1 cellular context compared by ENCODE assay signal in the genomic region with DNA sequence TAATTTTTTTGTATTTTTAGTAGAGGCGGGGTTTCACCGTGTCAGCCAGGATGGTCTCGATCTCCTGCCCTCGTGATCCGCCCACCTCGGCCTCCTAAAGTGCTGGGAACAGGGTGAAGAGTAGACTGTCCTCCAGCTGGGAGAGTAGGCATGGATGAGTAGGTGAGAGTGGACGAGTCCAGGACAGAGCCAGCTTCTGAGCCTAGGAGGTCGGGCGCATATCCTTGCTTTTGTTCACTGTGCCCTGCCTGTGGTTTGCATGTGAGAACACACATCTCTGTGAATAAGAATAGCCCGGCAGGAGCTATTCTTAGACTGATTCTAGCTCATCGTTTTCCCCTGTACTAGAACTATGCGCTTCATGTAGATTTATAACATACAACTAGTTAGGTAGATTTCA.
TF ChIP-seq lines count a peak whose summit lies in the region.

No MANE protein-coding gene starts in this region.

TF ChIP-seq in GM23338, 12 proteins besides CTCF, POLR2A, EP300 and RAD21:
- TF ChIP-seq, protein P1, sequence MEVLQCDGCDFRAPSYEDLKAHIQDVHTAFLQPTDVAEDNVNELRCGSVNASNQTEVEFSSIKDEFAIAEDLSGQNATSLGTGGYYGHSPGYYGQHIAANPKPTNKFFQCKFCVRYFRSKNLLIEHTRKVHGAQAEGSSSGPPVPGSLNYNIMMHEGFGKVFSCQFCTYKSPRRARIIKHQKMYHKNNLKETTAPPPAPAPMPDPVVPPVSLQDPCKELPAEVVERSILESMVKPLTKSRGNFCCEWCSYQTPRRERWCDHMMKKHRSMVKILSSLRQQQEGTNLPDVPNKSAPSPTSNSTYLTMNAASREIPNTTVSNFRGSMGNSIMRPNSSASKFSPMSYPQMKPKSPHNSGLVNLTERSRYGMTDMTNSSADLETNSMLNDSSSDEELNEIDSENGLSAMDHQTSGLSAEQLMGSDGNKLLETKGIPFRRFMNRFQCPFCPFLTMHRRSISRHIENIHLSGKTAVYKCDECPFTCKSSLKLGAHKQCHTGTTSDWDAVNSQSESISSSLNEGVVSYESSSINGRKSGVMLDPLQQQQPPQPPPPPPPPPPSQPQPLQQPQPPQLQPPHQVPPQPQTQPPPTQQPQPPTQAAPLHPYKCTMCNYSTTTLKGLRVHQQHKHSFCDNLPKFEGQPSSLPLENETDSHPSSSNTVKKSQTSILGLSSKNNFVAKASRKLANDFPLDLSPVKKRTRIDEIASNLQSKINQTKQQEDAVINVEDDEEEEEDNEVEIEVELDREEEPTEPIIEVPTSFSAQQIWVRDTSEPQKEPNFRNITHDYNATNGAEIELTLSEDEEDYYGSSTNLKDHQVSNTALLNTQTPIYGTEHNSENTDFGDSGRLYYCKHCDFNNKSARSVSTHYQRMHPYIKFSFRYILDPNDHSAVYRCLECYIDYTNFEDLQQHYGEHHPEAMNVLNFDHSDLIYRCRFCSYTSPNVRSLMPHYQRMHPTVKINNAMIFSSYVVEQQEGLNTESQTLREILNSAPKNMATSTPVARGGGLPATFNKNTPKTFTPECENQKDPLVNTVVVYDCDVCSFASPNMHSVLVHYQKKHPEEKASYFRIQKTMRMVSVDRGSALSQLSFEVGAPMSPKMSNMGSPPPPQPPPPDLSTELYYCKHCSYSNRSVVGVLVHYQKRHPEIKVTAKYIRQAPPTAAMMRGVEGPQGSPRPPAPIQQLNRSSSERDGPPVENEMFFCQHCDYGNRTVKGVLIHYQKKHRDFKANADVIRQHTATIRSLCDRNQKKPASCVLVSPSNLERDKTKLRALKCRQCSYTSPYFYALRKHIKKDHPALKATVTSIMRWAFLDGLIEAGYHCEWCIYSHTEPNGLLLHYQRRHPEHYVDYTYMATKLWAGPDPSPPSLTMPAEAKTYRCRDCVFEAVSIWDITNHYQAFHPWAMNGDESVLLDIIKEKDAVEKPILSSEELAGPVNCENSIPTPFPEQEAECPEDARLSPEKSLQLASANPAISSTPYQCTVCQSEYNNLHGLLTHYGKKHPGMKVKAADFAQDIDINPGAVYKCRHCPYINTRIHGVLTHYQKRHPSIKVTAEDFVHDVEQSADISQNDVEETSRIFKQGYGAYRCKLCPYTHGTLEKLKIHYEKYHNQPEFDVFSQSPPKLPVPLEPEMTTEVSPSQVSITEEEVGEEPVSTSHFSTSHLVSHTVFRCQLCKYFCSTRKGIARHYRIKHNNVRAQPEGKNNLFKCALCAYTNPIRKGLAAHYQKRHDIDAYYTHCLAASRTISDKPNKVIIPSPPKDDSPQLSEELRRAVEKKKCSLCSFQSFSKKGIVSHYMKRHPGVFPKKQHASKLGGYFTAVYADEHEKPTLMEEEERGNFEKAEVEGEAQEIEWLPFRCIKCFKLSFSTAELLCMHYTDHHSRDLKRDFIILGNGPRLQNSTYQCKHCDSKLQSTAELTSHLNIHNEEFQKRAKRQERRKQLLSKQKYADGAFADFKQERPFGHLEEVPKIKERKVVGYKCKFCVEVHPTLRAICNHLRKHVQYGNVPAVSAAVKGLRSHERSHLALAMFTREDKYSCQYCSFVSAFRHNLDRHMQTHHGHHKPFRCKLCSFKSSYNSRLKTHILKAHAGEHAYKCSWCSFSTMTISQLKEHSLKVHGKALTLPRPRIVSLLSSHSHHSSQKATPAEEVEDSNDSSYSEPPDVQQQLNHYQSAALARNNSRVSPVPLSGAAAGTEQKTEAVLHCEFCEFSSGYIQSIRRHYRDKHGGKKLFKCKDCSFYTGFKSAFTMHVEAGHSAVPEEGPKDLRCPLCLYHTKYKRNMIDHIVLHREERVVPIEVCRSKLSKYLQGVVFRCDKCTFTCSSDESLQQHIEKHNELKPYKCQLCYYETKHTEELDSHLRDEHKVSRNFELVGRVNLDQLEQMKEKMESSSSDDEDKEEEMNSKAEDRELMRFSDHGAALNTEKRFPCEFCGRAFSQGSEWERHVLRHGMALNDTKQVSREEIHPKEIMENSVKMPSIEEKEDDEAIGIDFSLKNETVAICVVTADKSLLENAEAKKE (CRISPR knock-in tag; IDR thresholded peaks at IDR 0.05), result peak; percentile 92
- TF ChIP-seq NANOG (IDR thresholded peaks at IDR 0.05; ENCODE audit: borderline replicate concordance), result peak; percentile 59; the same call in 1 of the 2 replicates
- TF ChIP-seq EZH2phosphoT487 (IDR thresholded peaks at IDR 0.05; ENCODE audit: unreplicated experiment), result no peak
